In the genomic region with DNA sequence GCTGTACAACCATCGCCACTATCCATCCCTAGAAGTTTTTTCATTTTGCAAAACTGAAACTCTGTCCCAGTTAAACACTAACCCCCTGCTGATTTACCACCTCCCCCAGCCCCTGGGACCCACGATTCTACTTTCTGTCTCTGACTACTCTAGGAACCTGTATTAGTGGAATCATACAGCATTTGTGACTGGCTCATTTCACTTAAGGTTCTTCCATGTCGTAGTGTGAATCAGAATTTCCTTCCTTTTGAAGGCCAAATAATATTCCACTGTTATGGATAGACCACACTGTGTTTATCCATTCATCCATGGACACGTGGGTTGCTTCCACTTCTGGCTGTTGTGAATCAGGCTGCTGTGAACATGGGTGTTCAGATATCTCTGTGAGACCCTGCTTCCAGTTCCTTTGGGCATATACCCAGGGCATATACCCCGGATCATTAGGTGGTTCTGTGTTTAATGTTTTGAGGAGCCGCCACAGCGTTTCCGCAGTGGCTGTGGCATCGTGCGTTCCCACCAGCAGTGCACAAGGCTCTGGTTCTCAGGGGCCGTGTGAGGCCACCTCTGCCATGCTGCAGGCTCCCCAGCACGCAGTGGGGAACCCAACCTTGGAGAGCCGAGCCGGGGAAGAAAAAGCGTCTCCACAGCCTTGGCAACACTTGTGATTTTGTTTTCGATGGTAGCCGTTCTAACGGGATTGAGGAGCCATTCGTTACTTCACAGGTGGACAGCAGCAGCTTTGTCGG, we compare ENCODE assay signal across 25 cellular contexts. TPM values are rescaled to one million over a fixed set of nuclear protein-coding genes. Genes with fewer than 3 reads are reported as not detected.
A peak's percentile ranks its signal among the peaks of the same experiment; 100 is the strongest.
DNase-seq lines count a peak whose midpoint lies in the region; ATAC-seq, FAIRE-seq and TF ChIP-seq lines count a peak whose summit lies in the region.
"Had no signal": no experiment of that assay in that cellular context is flagged by ENCODE, and none has a peak within 500 bp of the region (broad histone marks: within the 10 kb centered on the region; RNA-seq: fewer than 3 reads in every experiment).

No MANE protein-coding gene starts in this region.

- POLR2A ChIA-PET in RWPE1 (lab: Yijun Ruan, JAX; ENCODE audit: low non-redundant PET) = no interaction called here

- H3K9me1 ChIP-seq in keratinocyte (ENCODE audit: control insufficient read depth, extremely low read depth, insufficient read depth, low read length) = peaks cover 9% of the 10 kb centered on the region

- H3K36me3 ChIP-seq in keratinocyte (ENCODE audit: control insufficient read depth in 2 of 2, extremely low read depth in 1 of 2, insufficient read depth in 2 of 2, low read length in 2 of 2) (no peaks in the 10 kb centered on the region), transverse colon (no peaks in the 10 kb centered on the region), mammary epithelial cell (ENCODE audit: insufficient read depth, low read length) (no peaks in the 10 kb centered on the region)

- H3K27me3 ChIP-seq in keratinocyte (ENCODE audit: control insufficient read depth, extremely low read depth, insufficient read depth, low read length) (no peaks in the 10 kb centered on the region), transverse colon (no peaks in the 10 kb centered on the region), mammary epithelial cell (ENCODE audit: insufficient read depth, low read length) (no peaks in the 10 kb centered on the region)

- no peak for TF ChIP-seq POLR2A in transverse colon (IDR thresholded peaks at IDR 0.05)

- H2AFZ ChIP-seq in keratinocyte (ENCODE audit: control insufficient read depth, low read length) (no peak overlapping the region), mammary epithelial cell (ENCODE audit: low read depth, low read length) (no peak overlapping the region)

- intact Hi-C loops in transverse colon (cut with DNase I; ENCODE audit: low total_unique reads) = no loop called here
- intact Hi-C loops in mammary epithelial cell (cut with micrococcal nuclease) = no loop called here

- H3K4me3 ChIP-seq in keratinocyte (ENCODE audit: control insufficient read depth in 2 of 3, extremely low read depth in 1 of 3, insufficient read depth in 2 of 3, low read depth in 1 of 3, low read length in 3 of 3) (no peak overlapping the region), transverse colon (no peak overlapping the region), mammary epithelial cell (replicated peaks in 1 of 3; ENCODE audit: insufficient read depth in 1 of 3, low read depth in 2 of 3, low read length in 3 of 3) (no peak overlapping the region)

- H3K4me2 ChIP-seq in keratinocyte (ENCODE audit: control insufficient read depth, extremely low read depth, insufficient read depth, low read depth, low read length) (no peak overlapping the region), mammary epithelial cell (ENCODE audit: insufficient read depth, low read depth, low read length) (no peak overlapping the region)

- DNase-seq in activated effector memory CD4-positive, alpha-beta T cell treated with anti-CD3 and anti-CD28 coated beads, Interleukin-2, amount 50 U/mL, for 16 hours = peak; percentile 27
- DNase-seq in activated effector memory CD4-positive, alpha-beta T cell treated with Interleukin-2 at 50 U/mL for 16 hours = no peak
- DNase-seq in RWPE1 (ENCODE audit: low spot score) (no peak), keratinocyte (ENCODE audit: low read depth, low spot score) (no peak), transverse colon (no peak), mammary epithelial cell (no peak), GM10266 (ENCODE audit: extremely low spot score) (no peak)
- DNase-seq: ACHN; DND-41; effector CD4-positive, alpha-beta T cell; foreskin fibroblast; GOT3; KG1; MM.1S; naive thymus-derived CD4-positive, alpha-beta T cell; NCI-H1417 treated with DMSO at 0.1 percent for 48 hours; NCI-H774; stimulated activated CD4-positive, alpha-beta T cell treated with anti-CD3 and anti-CD28 coated beads, Interleukin-12 subunit alpha, Interleukin-12 subunit beta, amount 100 ng/mL, for 4 hours; stimulated activated CD4-positive, alpha-beta T cell treated with anti-CD3 and anti-CD28 coated beads, Interleukin-4, amount 100 ng/mL, for 24 hours; stimulated activated naive CD4-positive, alpha-beta T cell treated with Interleukin-2 at 50 U/mL for 16 hours; T-helper 9 cell had no signal

- FAIRE-seq in keratinocyte (lab: Jason Lieb, UNC) = peak; percentile 48
- FAIRE-seq: HTR-8/SVneo had no signal

- TF ChIP-seq EP300 in transverse colon (IDR thresholded peaks at IDR 0.05; ENCODE audit: low read depth) = no peak

- no peak overlapping the region for H3K9ac ChIP-seq in keratinocyte (ENCODE audit: control insufficient read depth, extremely low read depth, insufficient read depth, low read length)
- no peak overlapping the region for H3K9ac ChIP-seq in mammary epithelial cell (ENCODE audit: insufficient read depth, low read length)

- H4K20me1 ChIP-seq in keratinocyte (ENCODE audit: control insufficient read depth, extremely low read depth, insufficient read depth, low read length) = no peaks in the 10 kb centered on the region
- no peaks in the 10 kb centered on the region for H4K20me1 ChIP-seq in mammary epithelial cell (ENCODE audit: insufficient read depth, low read length)

- CTCF ChIA-PET in RWPE1 (lab: Yijun Ruan, JAX) (interaction anchor here (0.6 kb wide), 1 partner anchor 160 kb away, joined by 3 read pairs; no protein-coding TSS in a partner anchor), mammary epithelial cell (lab: Charles Lee; ENCODE audit: low non-redundant PET) (no interaction called here)

- ATAC-seq in GM19395 (IDR thresholded peaks at IDR 0.05; ENCODE audit: unreplicated experiment) = no peak
- ATAC-seq: activated CD8-positive, alpha-beta T cell treated with anti-CD3 and anti-CD28 coated beads for 36 hours; naive thymus-derived CD4-positive, alpha-beta T cell; Right ventricle myocardium inferior had no signal

- no peak for TF ChIP-seq CTCF in RWPE1 (conservative IDR thresholded peaks at IDR 0.05; ENCODE audit: low read depth)
- TF ChIP-seq CTCF in keratinocyte (optimal IDR thresholded peaks at IDR 0.05 in 1 of 3, IDR thresholded peaks at IDR 0.05 in 1 of 3, conservative IDR thresholded peaks at IDR 0.05 in 1 of 3; ENCODE audit: extremely low read depth in 1 of 3, insufficient read depth in 2 of 3, low read length in 3 of 3) = no peak
- no peak for TF ChIP-seq CTCF in transverse colon (IDR thresholded peaks at IDR 0.05)
- TF ChIP-seq CTCF in mammary epithelial cell (conservative IDR thresholded peaks at IDR 0.05 in 1 of 2, IDR thresholded peaks at IDR 0.05 in 1 of 2; ENCODE audit: extremely low read depth in 1 of 2, insufficient read depth in 1 of 2, low read depth in 1 of 2, low read length in 2 of 2) = no peak
- TF ChIP-seq CTCF in GM10266 (IDR thresholded peaks at IDR 0.05; ENCODE audit: control insufficient read depth, insufficient read depth, low read depth, missing control alignments) = no peak

- BruUV-seq in mammary epithelial cell (replicated peaks; lab: Mats Ljungman, UMichigan) = no TSS peak

- dilution Hi-C loops in keratinocyte (cut with MboI; ENCODE audit: extremely low pct_ligation_motif_present, low sequenced_read_pairs) = no loop called here
- dilution Hi-C loops in mammary epithelial cell (cut with HindIII; ENCODE audit: low sequenced_read_pairs) = no loop called here

- no peaks in the 10 kb centered on the region for H3K9me3 ChIP-seq in keratinocyte (ENCODE audit: control insufficient read depth, low read depth, low read length)
- H3K9me3 ChIP-seq in transverse colon = no peaks in the 10 kb centered on the region
- no peaks in the 10 kb centered on the region for H3K9me3 ChIP-seq in mammary epithelial cell (replicated peaks; ENCODE audit: insufficient read depth, low read length)

- H3K27ac ChIP-seq in RWPE1 = peak overlapping the region; percentile 100; the same call in 1 of the 2 replicates
- H3K27ac ChIP-seq in keratinocyte (ENCODE audit: control insufficient read depth, insufficient read depth, low read length) = no peak overlapping the region
- peak overlapping the region; percentile 71 to 94 (median 86) for H3K27ac ChIP-seq in transverse colon
- H3K27ac ChIP-seq in mammary epithelial cell (ENCODE audit: insufficient read depth, low read depth, low read length) = no peak overlapping the region

- H3K79me2 ChIP-seq in keratinocyte (ENCODE audit: control insufficient read depth, insufficient read depth, low read length) = no peaks in the 10 kb centered on the region
- no peaks in the 10 kb centered on the region for H3K79me2 ChIP-seq in mammary epithelial cell (ENCODE audit: insufficient read depth, low read length)

- in situ Hi-C loops in transverse colon (cut with MboI; ENCODE audit: low pct_ligation_motif_present in 1 of 4, low pct_unique_long_range_greater_than_20kb in 1 of 4, low sequenced_read_pairs in 3 of 4) (loop anchor here in 1 of 4 donors (25.0 kb wide), 1 partner anchor 393 kb away; no protein-coding TSS in a partner anchor), mammary epithelial cell (cut with MboI; ENCODE audit: low sequenced_read_pairs in 2 of 2) (loop anchor here in 1 of 2 donors (25.0 kb wide), 1 partner anchor 393 kb away; no protein-coding TSS in a partner anchor)

- 88 to 90% methylated on average over 9 to 16 of the region's 20 CpGs for WGBS in transverse colon (ENCODE audit: low coverage in 1 of 2), 2 donors
- 95% methylated on average over 16 of the region's 20 CpGs for WGBS in mammary epithelial cell (ENCODE audit: low coverage, missing lambda C conversion rate)

- H3K4me1 ChIP-seq in keratinocyte (ENCODE audit: control insufficient read depth, extremely low read depth, insufficient read depth, low read length) (peaks cover 38% of the 10 kb centered on the region), transverse colon (peaks cover 16 to 33% (median 20%) of the 10 kb centered on the region in 4 donors), mammary epithelial cell (ENCODE audit: insufficient read depth, low read length) (peaks cover 37% of the 10 kb centered on the region)

RNA-seq across cellular contexts. Expression of a gene that starts 10.1 kb away (rescaled TPM):
- polyA plus RNA-seq in keratinocyte (0.37 to 2.0 TPM (median 0.69 TPM) in 3 replicates), mammary epithelial cell (2.6 TPM)
- not detected for polyA plus RNA-seq in keratinocyte (2011; ENCODE audit: low read depth)
- polyA plus RNA-seq in keratinocyte (2011; cell fraction: cytosol; rRNA removed) = 0.23 and 1.3 TPM in 2 replicates
- polyA plus RNA-seq in keratinocyte (2011; cell fraction: nucleus; rRNA removed) = 0.18 and 0.45 TPM in 2 replicates
- polyA plus RNA-seq in keratinocyte (2012; ENCODE audit: low replicate concordance) = 0.64 and 0.83 TPM in 2 replicates
- polyA minus RNA-seq in keratinocyte (not detected in 3 replicates), mammary epithelial cell (not detected)
- polyA minus RNA-seq in keratinocyte (2011; cell fraction: cytosol; rRNA and poly(A)+ RNA removed) = 3.5 TPM
- polyA minus RNA-seq in keratinocyte (2011; cell fraction: nucleus; rRNA and poly(A)+ RNA removed) = 0.78 TPM in 1 of 2 replicates, not detected in the other
- total RNA-seq in transverse colon (100 to 1,000 TPM in 2 of 4 donors, 10 to 100 TPM in 2; 47.5 to 158 (median 95.7) TPM), mammary epithelial cell (1 to 10 TPM in 1 of 2 donors, not detected in 1; 3.7 TPM)

Comparison
In these comparisons a context has a peak if more than half of its experiments do, and no peak if none do; other contexts are left out.
1. H3K27ac ChIP-seq: peak in RWPE1 (single experiment) and transverse colon (4 of 4); none in keratinocyte (single experiment) and mammary epithelial cell (single experiment).
2. RNA of a gene that starts 10.1 kb away (total RNA-seq): 47.5 to 158 TPM in transverse colon; 3.7 TPM in mammary epithelial cell; every median in the first group is over 10 times any median in the second.